Comparison of ENCODE assay signal across 1 cellular context in genomic region chr20:309841-310644, GRCh38.
TF ChIP-seq lines count a peak whose summit lies in the region.

No MANE protein-coding gene starts in this region.

TF ChIP-seq in HepG2, 621 proteins besides CTCF, POLR2A, EP300 and RAD21 (continued from another document and continues in another):
- peak; percentile 92 for TF ChIP-seq ZNF687 (CRISPR knock-in tag; IDR thresholded peaks at IDR 0.05)
- TF ChIP-seq, protein P1, sequence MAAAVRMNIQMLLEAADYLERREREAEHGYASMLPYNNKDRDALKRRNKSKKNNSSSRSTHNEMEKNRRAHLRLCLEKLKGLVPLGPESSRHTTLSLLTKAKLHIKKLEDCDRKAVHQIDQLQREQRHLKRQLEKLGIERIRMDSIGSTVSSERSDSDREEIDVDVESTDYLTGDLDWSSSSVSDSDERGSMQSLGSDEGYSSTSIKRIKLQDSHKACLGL (CRISPR knock-in tag; IDR thresholded peaks at IDR 0.05) = peak; percentile 75; the same call in 1 of the 2 replicates
- no peak for TF ChIP-seq FOXK2 (IDR thresholded peaks at IDR 0.05)
- TF ChIP-seq GATAD1 (CRISPR knock-in tag; IDR thresholded peaks at IDR 0.05) = peak; percentile 53; the same call in 1 of the 2 replicates
- TF ChIP-seq ZNF574 (CRISPR knock-in tag; IDR thresholded peaks at IDR 0.05) = peak; percentile 59
- TF ChIP-seq ZNF746 (CRISPR knock-in tag; IDR thresholded peaks at IDR 0.05) = peak; percentile 98
- TF ChIP-seq UBTF (CRISPR knock-in tag; IDR thresholded peaks at IDR 0.05) = peak; percentile 30; the same call in 1 of the 2 replicates
- peak; percentile 36; the same call in 1 of the 2 replicates for TF ChIP-seq RXRA (CRISPR knock-in tag; IDR thresholded peaks at IDR 0.05)
- TF ChIP-seq, protein P2, sequence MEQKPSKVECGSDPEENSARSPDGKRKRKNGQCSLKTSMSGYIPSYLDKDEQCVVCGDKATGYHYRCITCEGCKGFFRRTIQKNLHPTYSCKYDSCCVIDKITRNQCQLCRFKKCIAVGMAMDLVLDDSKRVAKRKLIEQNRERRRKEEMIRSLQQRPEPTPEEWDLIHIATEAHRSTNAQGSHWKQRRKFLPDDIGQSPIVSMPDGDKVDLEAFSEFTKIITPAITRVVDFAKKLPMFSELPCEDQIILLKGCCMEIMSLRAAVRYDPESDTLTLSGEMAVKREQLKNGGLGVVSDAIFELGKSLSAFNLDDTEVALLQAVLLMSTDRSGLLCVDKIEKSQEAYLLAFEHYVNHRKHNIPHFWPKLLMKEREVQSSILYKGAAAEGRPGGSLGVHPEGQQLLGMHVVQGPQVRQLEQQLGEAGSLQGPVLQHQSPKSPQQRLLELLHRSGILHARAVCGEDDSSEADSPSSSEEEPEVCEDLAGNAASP (CRISPR knock-in tag; IDR thresholded peaks at IDR 0.05; ENCODE audit: borderline replicate concordance) = peak; percentile 32
- TF ChIP-seq CEBPB (IDR thresholded peaks at IDR 0.05; ENCODE audit: borderline replicate concordance, low read depth, low read length) = peak; percentile 56; the same call in 1 of the 2 replicates
- no peak for TF ChIP-seq TRIM24 (CRISPR knock-in tag; IDR thresholded peaks at IDR 0.05)
- 0 out of 2 replicates have a peak, but pooled peaks have one; percentile 82 for TF ChIP-seq ZNF343 (CRISPR knock-in tag; IDR thresholded peaks at IDR 0.05)
- no peak for TF ChIP-seq NBN (conservative IDR thresholded peaks at IDR 0.05)
- peak; percentile 52; the same call in 1 of the 2 replicates for TF ChIP-seq ZNF556 (CRISPR knock-in tag; IDR thresholded peaks at IDR 0.05; ENCODE audit: borderline replicate concordance)
- peak; percentile 70; the same call in 1 of the 2 replicates for TF ChIP-seq ZMAT3 (CRISPR knock-in tag; conservative IDR thresholded peaks at IDR 0.05)
- no peak for TF ChIP-seq HNF4G (IDR thresholded peaks at IDR 0.05; ENCODE audit: borderline replicate concordance, low read depth, low read length)
- no peak for TF ChIP-seq HNF4G (CRISPR knock-in tag; IDR thresholded peaks at IDR 0.05; ENCODE audit: borderline replicate concordance, low read depth)
- peak; percentile 90 for TF ChIP-seq ZC3H13 (CRISPR knock-in tag; IDR thresholded peaks at IDR 0.05)
- TF ChIP-seq ZNF607 (CRISPR knock-in tag; IDR thresholded peaks at IDR 0.05; ENCODE audit: borderline replicate concordance) = peak; percentile 58; the same call in 1 of the 2 replicates
- TF ChIP-seq ZNF777 (CRISPR knock-in tag; IDR thresholded peaks at IDR 0.05) = no peak
- TF ChIP-seq GZF1 (CRISPR knock-in tag; IDR thresholded peaks at IDR 0.05) = peak; percentile 30; the same call in 1 of the 2 replicates
- TF ChIP-seq, protein P3, sequence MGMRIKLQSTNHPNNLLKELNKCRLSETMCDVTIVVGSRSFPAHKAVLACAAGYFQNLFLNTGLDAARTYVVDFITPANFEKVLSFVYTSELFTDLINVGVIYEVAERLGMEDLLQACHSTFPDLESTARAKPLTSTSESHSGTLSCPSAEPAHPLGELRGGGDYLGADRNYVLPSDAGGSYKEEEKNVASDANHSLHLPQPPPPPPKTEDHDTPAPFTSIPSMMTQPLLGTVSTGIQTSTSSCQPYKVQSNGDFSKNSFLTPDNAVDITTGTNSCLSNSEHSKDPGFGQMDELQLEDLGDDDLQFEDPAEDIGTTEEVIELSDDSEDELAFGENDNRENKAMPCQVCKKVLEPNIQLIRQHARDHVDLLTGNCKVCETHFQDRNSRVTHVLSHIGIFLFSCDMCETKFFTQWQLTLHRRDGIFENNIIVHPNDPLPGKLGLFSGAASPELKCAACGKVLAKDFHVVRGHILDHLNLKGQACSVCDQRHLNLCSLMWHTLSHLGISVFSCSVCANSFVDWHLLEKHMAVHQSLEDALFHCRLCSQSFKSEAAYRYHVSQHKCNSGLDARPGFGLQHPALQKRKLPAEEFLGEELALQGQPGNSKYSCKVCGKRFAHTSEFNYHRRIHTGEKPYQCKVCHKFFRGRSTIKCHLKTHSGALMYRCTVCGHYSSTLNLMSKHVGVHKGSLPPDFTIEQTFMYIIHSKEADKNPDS (CRISPR knock-in tag; IDR thresholded peaks at IDR 0.05) = no peak
- no peak for TF ChIP-seq HNF4A (CRISPR knock-in tag; IDR thresholded peaks at IDR 0.05)
- TF ChIP-seq MXD4 (CRISPR knock-in tag; IDR thresholded peaks at IDR 0.05) = no peak
- no peak for TF ChIP-seq CBX1 (IDR thresholded peaks at IDR 0.05; ENCODE audit: low read depth)
- TF ChIP-seq SMAD9 (CRISPR knock-in tag; IDR thresholded peaks at IDR 0.05) = no peak
- peak; percentile 74 for TF ChIP-seq ZNF281 (CRISPR knock-in tag; IDR thresholded peaks at IDR 0.05; ENCODE audit: borderline replicate concordance)
- peak; percentile 98 for TF ChIP-seq ZNF710 (CRISPR knock-in tag; IDR thresholded peaks at IDR 0.05; ENCODE audit: borderline replicate concordance)
- TF ChIP-seq MEF2D (CRISPR knock-in tag; IDR thresholded peaks at IDR 0.05) = peak; percentile 24
- TF ChIP-seq, protein P4, sequence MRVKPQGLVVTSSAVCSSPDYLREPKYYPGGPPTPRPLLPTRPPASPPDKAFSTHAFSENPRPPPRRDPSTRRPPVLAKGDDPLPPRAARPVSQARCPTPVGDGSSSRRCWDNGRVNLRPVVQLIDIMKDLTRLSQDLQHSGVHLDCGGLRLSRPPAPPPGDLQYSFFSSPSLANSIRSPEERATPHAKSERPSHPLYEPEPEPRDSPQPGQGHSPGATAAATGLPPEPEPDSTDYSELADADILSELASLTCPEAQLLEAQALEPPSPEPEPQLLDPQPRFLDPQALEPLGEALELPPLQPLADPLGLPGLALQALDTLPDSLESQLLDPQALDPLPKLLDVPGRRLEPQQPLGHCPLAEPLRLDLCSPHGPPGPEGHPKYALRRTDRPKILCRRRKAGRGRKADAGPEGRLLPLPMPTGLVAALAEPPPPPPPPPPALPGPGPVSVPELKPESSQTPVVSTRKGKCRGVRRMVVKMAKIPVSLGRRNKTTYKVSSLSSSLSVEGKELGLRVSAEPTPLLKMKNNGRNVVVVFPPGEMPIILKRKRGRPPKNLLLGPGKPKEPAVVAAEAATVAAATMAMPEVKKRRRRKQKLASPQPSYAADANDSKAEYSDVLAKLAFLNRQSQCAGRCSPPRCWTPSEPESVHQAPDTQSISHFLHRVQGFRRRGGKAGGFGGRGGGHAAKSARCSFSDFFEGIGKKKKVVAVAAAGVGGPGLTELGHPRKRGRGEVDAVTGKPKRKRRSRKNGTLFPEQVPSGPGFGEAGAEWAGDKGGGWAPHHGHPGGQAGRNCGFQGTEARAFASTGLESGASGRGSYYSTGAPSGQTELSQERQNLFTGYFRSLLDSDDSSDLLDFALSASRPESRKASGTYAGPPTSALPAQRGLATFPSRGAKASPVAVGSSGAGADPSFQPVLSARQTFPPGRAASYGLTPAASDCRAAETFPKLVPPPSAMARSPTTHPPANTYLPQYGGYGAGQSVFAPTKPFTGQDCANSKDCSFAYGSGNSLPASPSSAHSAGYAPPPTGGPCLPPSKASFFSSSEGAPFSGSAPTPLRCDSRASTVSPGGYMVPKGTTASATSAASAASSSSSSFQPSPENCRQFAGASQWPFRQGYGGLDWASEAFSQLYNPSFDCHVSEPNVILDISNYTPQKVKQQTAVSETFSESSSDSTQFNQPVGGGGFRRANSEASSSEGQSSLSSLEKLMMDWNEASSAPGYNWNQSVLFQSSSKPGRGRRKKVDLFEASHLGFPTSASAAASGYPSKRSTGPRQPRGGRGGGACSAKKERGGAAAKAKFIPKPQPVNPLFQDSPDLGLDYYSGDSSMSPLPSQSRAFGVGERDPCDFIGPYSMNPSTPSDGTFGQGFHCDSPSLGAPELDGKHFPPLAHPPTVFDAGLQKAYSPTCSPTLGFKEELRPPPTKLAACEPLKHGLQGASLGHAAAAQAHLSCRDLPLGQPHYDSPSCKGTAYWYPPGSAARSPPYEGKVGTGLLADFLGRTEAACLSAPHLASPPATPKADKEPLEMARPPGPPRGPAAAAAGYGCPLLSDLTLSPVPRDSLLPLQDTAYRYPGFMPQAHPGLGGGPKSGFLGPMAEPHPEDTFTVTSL (CRISPR knock-in tag; IDR thresholded peaks at IDR 0.05; ENCODE audit: borderline replicate concordance) = 0 out of 2 replicates have a peak, but pooled peaks have one; percentile 61
